8 cellular contexts compared by ENCODE assay signal in the genomic region with DNA sequence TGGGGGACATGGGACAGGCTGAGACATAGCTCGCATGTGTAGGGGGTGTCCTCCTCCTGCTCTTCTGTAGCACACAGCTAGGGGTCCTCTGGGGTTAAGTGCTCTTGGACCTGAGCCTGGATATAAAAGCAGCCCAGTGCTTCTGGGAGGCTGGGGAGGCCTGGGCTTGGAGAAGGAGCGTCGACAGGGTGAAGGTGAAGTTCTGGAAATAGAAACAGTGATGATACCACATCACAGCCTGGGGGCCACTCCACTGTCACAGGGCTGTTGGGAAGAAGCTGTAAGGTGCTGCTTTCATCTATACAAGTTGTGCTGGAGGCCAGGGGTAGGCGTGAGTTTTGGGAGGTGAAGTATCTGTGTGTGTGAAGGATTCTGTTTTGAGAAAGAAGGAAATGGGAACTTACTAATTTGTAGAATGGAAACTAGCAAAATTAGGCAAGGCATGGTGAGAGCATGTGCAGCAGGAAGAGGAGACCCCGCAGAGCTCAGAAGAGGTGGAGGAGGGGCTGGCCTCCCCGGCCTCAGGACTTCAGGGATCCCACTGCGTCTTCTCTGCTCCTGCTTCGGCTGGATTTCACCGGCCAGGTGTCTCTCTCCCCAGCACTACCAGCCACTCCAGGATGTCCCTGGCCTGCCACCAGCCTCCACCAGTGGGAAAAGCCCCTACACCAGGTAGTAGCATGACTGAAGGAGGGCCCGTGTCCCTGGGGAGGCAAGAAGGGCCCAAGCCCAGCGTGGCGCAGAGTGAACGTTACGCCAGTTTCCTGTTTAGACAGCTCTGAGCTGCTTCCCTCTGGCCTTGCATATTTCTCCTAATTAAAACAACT. TPM values are rescaled to one million over a fixed set of nuclear protein-coding genes. Genes with fewer than 3 reads are reported as not detected.
A peak's percentile ranks its signal among the peaks of the same experiment; 100 is the strongest.
DNase-seq lines count a peak whose midpoint lies in the region; ATAC-seq and TF ChIP-seq lines count a peak whose summit lies in the region.

No MANE protein-coding gene starts in this region.

- no peaks in the 10 kb centered on the region for H3K79me2 ChIP-seq in GM23248 (ENCODE audit: insufficient read depth)

- peak; percentile 36 for TF ChIP-seq POLR2A in GM18505 (IDR thresholded peaks at IDR 0.05; ENCODE audit: borderline replicate concordance, extremely low read depth, insufficient read depth, insufficient read length)

- H3F3A ChIP-seq in GM23248 (ENCODE audit: insufficient read depth): no peaks in the 10 kb centered on the region

- H3K4me1 ChIP-seq in GM23248 (ENCODE audit: insufficient read depth): no peaks in the 10 kb centered on the region

- DNase-seq in central memory CD8-positive, alpha-beta T cell (ENCODE audit: low spot score in 2 of 2): no peak
- DNase-seq in GM23248 (no peak), NCI-H510A (lab: John Stamatoyannopoulos, UW) (no peak), inferior parietal cortex (ENCODE audit: extremely low spot score) (no peak), kidney glomerular epithelial cell (lab: John Stamatoyannopoulos, UW) (no peak)

- in situ Hi-C loops in GM23248 (cut with MboI): no loop called here

- H3K27ac Mint-ChIP-seq in IgD-negative memory B cell: peak overlapping the region; percentile 98
- peak overlapping the region; percentile 91 for H3K27ac Mint-ChIP-seq in central memory CD8-positive, alpha-beta T cell (ENCODE audit: low read depth)

- H3K27me3 Mint-ChIP-seq in IgD-negative memory B cell: no peaks in the 10 kb centered on the region
- no peaks in the 10 kb centered on the region for H3K27me3 Mint-ChIP-seq in central memory CD8-positive, alpha-beta T cell

- H3K9ac ChIP-seq in GM23248: no peak overlapping the region

- H3K36me3 Mint-ChIP-seq in IgD-negative memory B cell: peaks cover 12% of the 10 kb centered on the region
- H3K36me3 Mint-ChIP-seq in central memory CD8-positive, alpha-beta T cell (ENCODE audit: insufficient read depth): peaks cover 6% of the 10 kb centered on the region

- peaks cover 51 to 70% (median 65%) of the 10 kb centered on the region in 3 donors for H3K4me1 Mint-ChIP-seq in IgD-negative memory B cell
- peaks cover 42% of the 10 kb centered on the region for H3K4me1 Mint-ChIP-seq in central memory CD8-positive, alpha-beta T cell

- H3K4me3 Mint-ChIP-seq in IgD-negative memory B cell: peak overlapping the region; percentile 57 to 90 (median 87)
- H3K4me3 Mint-ChIP-seq in central memory CD8-positive, alpha-beta T cell: peak overlapping the region; percentile 57

- no peaks in the 10 kb centered on the region for H3K9me3 Mint-ChIP-seq in IgD-negative memory B cell
- no peaks in the 10 kb centered on the region for H3K9me3 Mint-ChIP-seq in central memory CD8-positive, alpha-beta T cell

- no peak overlapping the region for H3K4me2 ChIP-seq in GM23248 (ENCODE audit: unreplicated experiment)

- no peak overlapping the region for H3K4me3 ChIP-seq in GM23248

- no peaks in the 10 kb centered on the region for H3K36me3 ChIP-seq in GM23248 (ENCODE audit: low read depth)

- H3K9me3 ChIP-seq in GM23248 (ENCODE audit: low read depth): no peaks in the 10 kb centered on the region

- no peaks in the 10 kb centered on the region for H3K9me2 ChIP-seq in GM23248 (ENCODE audit: insufficient read depth)

- peaks cover 7% of the 10 kb centered on the region; the same call in 1 of the 2 replicates for H3K27me3 ChIP-seq in GM23248 (replicated peaks; ENCODE audit: insufficient read depth)

- no peaks in the 10 kb centered on the region for H4K20me1 ChIP-seq in GM23248 (ENCODE audit: insufficient read depth)

- H3K27ac ChIP-seq in GM23248: no peak overlapping the region

- 38 to 44% methylated on average over 14 of the region's 14 CpGs for WGBS in GM23248 (ENCODE audit: low coverage in 1 of 2, low lambda C conversion rate in 2 of 2, missing lambda C conversion rate in 2 of 2), 2 experiments

- ATAC-seq in GM18505 (IDR thresholded peaks at IDR 0.05; ENCODE audit: unreplicated experiment) (peak; percentile 49), GM21529 (IDR thresholded peaks at IDR 0.05; ENCODE audit: unreplicated experiment) (peak; percentile 53)
- peak; percentile 61 for ATAC-seq in central memory CD8-positive, alpha-beta T cell (replicated peaks; ENCODE audit: extremely low read depth, poor library complexity, severe bottlenecking)

- no peak overlapping the region for H2AFZ ChIP-seq in GM23248

RNA-seq across cellular contexts. Expression of a gene that starts 19.4 kb away (rescaled TPM):
- polyA plus RNA-seq in IgD-negative memory B cell: 123 TPM
- not detected in 2 replicates for total RNA-seq in GM23248 (2014; rRNA removed; shearing (Covaris generic))
- 0.35 and 0.39 TPM in 2 replicates for polyA plus RNA-seq in GM23248 (2016; fragmentation: Nextera tagmentation; extraction: Ambion mirVana)

Comparison
In these comparisons a context has a peak if more than half of its experiments do, and no peak if none do; other contexts are left out.
1. RNA of a gene that starts 19.4 kb away (polyA plus RNA-seq): 123 TPM in IgD-negative memory B cell (single experiment); 0.35 to 0.39 TPM in GM23248; every median in the first group is over 10 times any median in the second.
2. Peak in every context shown above with its lines, with median percentiles within 50 percentile points of each other: ATAC-seq.